ENCODE assay signal across 27 cellular contexts in genomic region chr5:155974369-155974768, GRCh38.
"Had no signal": no experiment of that assay in that cellular context is flagged by ENCODE, and none has a peak within 500 bp of the region (broad histone marks: within the 10 kb centered on the region; RNA-seq: fewer than 3 reads in every experiment).

No MANE protein-coding gene starts in this region.

- H3K27ac ChIP-seq: stomach, suprapubic skin, testis, thoracic aorta, thyroid gland, tibial artery, tibial nerve, transverse colon, upper lobe of left lung, upper lobe of right lung, uterus, vagina had no signal

- H3K4me3 ChIP-seq: stomach, suprapubic skin, testis, thoracic aorta, thyroid gland, tibial artery, tibial nerve, transverse colon, upper lobe of left lung, upper lobe of right lung, uterus, vagina had no signal

- H3K36me3 ChIP-seq: stomach, suprapubic skin, thoracic aorta, thyroid gland, tibial artery, tibial nerve, transverse colon, upper lobe of left lung, upper lobe of right lung, uterus, vagina had no signal

- H3K9me3 Mint-ChIP-seq: stimulated activated effector memory CD8-positive, alpha-beta T cell treated with anti-CD3 and anti-CD28 coated beads, Interleukin-12 subunit alpha, Interleukin-12 subunit beta, amount 100 ng/mL, for 72 hours; stimulated activated memory B cell treated with anti-CD40 and anti-IgM and Interleukin-4, amounts not matched to agents 10 μg/mL and 1 μg/mL and 100 μg/mL, for 72 hours; stimulated activated naive CD8-positive, alpha-beta T cell treated with anti-CD3 and anti-CD28 coated beads, Interleukin-15, Interleukin-2, amounts not matched to agents 100 ng/mL and 50 ng/mL, for 24 hours; type B pancreatic cell had no signal

- H3K4me1 Mint-ChIP-seq: stimulated activated effector memory CD8-positive, alpha-beta T cell treated with anti-CD3 and anti-CD28 coated beads, Interleukin-12 subunit alpha, Interleukin-12 subunit beta, amount 100 ng/mL, for 72 hours; stimulated activated memory B cell treated with anti-CD40 and anti-IgM and Interleukin-4, amounts not matched to agents 10 μg/mL and 1 μg/mL and 100 μg/mL, for 72 hours; stimulated activated naive B cell treated with anti-CD40 and anti-IgM and Interleukin-4, amounts not matched to agents 10 μg/mL and 1 μg/mL and 100 μg/mL, for 72 hours had no signal

- H3K27ac Mint-ChIP-seq: stimulated activated effector memory CD8-positive, alpha-beta T cell treated with anti-CD3 and anti-CD28 coated beads, Interleukin-12 subunit alpha, Interleukin-12 subunit beta, amount 100 ng/mL, for 72 hours; stimulated activated memory B cell treated with anti-CD40 and anti-IgM and Interleukin-4, amounts not matched to agents 10 μg/mL and 1 μg/mL and 100 μg/mL, for 72 hours; stimulated activated naive B cell treated with anti-CD40 and anti-IgM and Interleukin-4, amounts not matched to agents 10 μg/mL and 1 μg/mL and 100 μg/mL, for 72 hours; stimulated activated naive CD8-positive, alpha-beta T cell treated with anti-CD3 and anti-CD28 coated beads, Interleukin-15, Interleukin-2, amounts not matched to agents 100 ng/mL and 50 ng/mL, for 24 hours; type B pancreatic cell had no signal

- H3K9me3 ChIP-seq: stomach, suprapubic skin, testis, thoracic aorta, thyroid gland, tibial artery, tibial nerve, transverse colon, upper lobe of left lung, upper lobe of right lung, uterus, vagina had no signal

- H3K4me3 Mint-ChIP-seq: stimulated activated effector memory CD8-positive, alpha-beta T cell treated with anti-CD3 and anti-CD28 coated beads, Interleukin-12 subunit alpha, Interleukin-12 subunit beta, amount 100 ng/mL, for 72 hours; stimulated activated memory B cell treated with anti-CD40 and anti-IgM and Interleukin-4, amounts not matched to agents 10 μg/mL and 1 μg/mL and 100 μg/mL, for 72 hours; stimulated activated naive B cell treated with anti-CD40 and anti-IgM and Interleukin-4, amounts not matched to agents 10 μg/mL and 1 μg/mL and 100 μg/mL, for 72 hours; stimulated activated naive CD8-positive, alpha-beta T cell treated with anti-CD3 and anti-CD28 coated beads, Interleukin-15, Interleukin-2, amounts not matched to agents 100 ng/mL and 50 ng/mL, for 24 hours; type B pancreatic cell had no signal

- H3K4me1 ChIP-seq: stomach, suprapubic skin, testis, tibial nerve, transverse colon, upper lobe of left lung, upper lobe of right lung, uterus, vagina had no signal

- DNase-seq: stimulated activated CD4-positive, alpha-beta T cell treated with anti-CD3 and anti-CD28 coated beads, Interleukin-2, amount 100 ng/mL, for 24 hours; stimulated activated CD4-positive, alpha-beta T cell treated with anti-CD3 and anti-CD28 coated beads, Interleukin-2, amount 100 ng/mL, for 48 hours; stimulated activated CD4-positive, alpha-beta T cell treated with anti-CD3 and anti-CD28 coated beads, Interleukin-4, amount 100 ng/mL, for 1 hour; stimulated activated CD4-positive, alpha-beta T cell treated with anti-CD3 and anti-CD28 coated beads, Interleukin-4, amount 100 ng/mL, for 24 hours; stimulated activated CD4-positive, alpha-beta T cell treated with anti-CD3 and anti-CD28 coated beads, Interleukin-4, amount 100 ng/mL, for 4 hours; stimulated activated CD8-positive, alpha-beta memory T cell treated with anti-CD3 and anti-CD28 coated beads, Interleukin-4, amount 100 ng/mL, for 48 hours; stimulated activated naive B cell treated with anti-CD40 and anti-IgM and Interleukin-4, amounts not matched to agents 10 μg/mL and 1 μg/mL and 100 μg/mL, for 72 hours; stimulated activated naive CD4-positive, alpha-beta T cell; stimulated activated naive CD4-positive, alpha-beta T cell treated with Interleukin-2 at 50 U/mL for 16 hours; stomach; substantia nigra; testis; thyroid gland; tibial artery; transverse colon; trophoblast cell; upper lobe of left lung; upper lobe of right lung; uterus had no signal

- ATAC-seq: stimulated activated effector memory CD8-positive, alpha-beta T cell treated with anti-CD3 and anti-CD28 coated beads, Interleukin-12 subunit alpha, Interleukin-12 subunit beta, amount 100 ng/mL, for 72 hours; stimulated activated naive B cell treated with anti-CD40 and anti-IgM and Interleukin-4, amounts not matched to agents 10 μg/mL and 1 μg/mL and 100 μg/mL, for 72 hours; upper lobe of right lung had no signal

- H3K27me3 Mint-ChIP-seq: type B pancreatic cell had no signal

- H3K27me3 ChIP-seq: stomach, suprapubic skin, testis, thyroid gland, tibial artery, tibial nerve, transverse colon, upper lobe of left lung, upper lobe of right lung, uterus, vagina had no signal
